Comparison of ENCODE assay signal across 9 cellular contexts in genomic region chr3:175672119-175672689, GRCh38.
A peak's percentile ranks its signal among the peaks of the same experiment; 100 is the strongest.
DNase-seq lines count a peak whose midpoint lies in the region; ATAC-seq and TF ChIP-seq lines count a peak whose summit lies in the region.
"Had no signal": no experiment of that assay in that cellular context is flagged by ENCODE, and none has a peak within 500 bp of the region (broad histone marks: within the 10 kb centered on the region; RNA-seq: fewer than 3 reads in every experiment).

No MANE protein-coding gene starts in this region.

- H3K4me1 ChIP-seq in SJCRH30 = peaks cover 9% of the 10 kb centered on the region; the same call in 1 of the 2 replicates
- H3K4me1 ChIP-seq in sigmoid colon = no peaks in the 10 kb centered on the region
- no peaks in the 10 kb centered on the region for H3K4me1 ChIP-seq in upper lobe of left lung

- DNase-seq in ELR (ENCODE audit: low read depth) (peak; percentile 37), SJCRH30 (peak; percentile 15 to 63), glomerular visceral epithelial cell (ENCODE audit: extremely low spot score) (peak; percentile 8), sigmoid colon (no peak), activated gamma-delta T cell treated with Interleukin-2 at 50 U/mL for 16 hours (no peak), DMS79 (lab: John Stamatoyannopoulos, UW) (no peak), upper lobe of left lung (no peak)
- DNase-seq: NCI-H1930 had no signal

- 64 to 77% methylated on average over 6 of the region's 6 CpGs for WGBS in sigmoid colon, 2 donors
- WGBS in upper lobe of left lung, 2 donors = 41 to 62% methylated on average over 6 of the region's 6 CpGs

- intact Hi-C loops in sigmoid colon (cut with DNase I) = no loop called here

- H3K9me3 ChIP-seq in SJCRH30 (replicated peaks) (no peaks in the 10 kb centered on the region; the same call in 1 of the 2 replicates), sigmoid colon (no peaks in the 10 kb centered on the region), upper lobe of left lung (no peaks in the 10 kb centered on the region)

- H3K27me3 ChIP-seq in SJCRH30 (no peaks in the 10 kb centered on the region), sigmoid colon (no peaks in the 10 kb centered on the region), upper lobe of left lung (no peaks in the 10 kb centered on the region)

- no peak for TF ChIP-seq CTCF in sigmoid colon (IDR thresholded peaks at IDR 0.05)
- TF ChIP-seq CTCF in upper lobe of left lung (IDR thresholded peaks at IDR 0.05) = no peak

- H3K27ac ChIP-seq in SJCRH30 = peak overlapping the region; percentile 58
- no peak overlapping the region for H3K27ac ChIP-seq in sigmoid colon
- H3K27ac ChIP-seq in upper lobe of left lung = no peak overlapping the region

- H3K4me3 ChIP-seq in SJCRH30 (peak overlapping the region; percentile 51), sigmoid colon (peak overlapping the region in 3 of 4 donors; percentile 7 to 24 (median 24)), upper lobe of left lung (peak overlapping the region in 2 of 4 donors; percentile 19 to 25)

- TF ChIP-seq POLR2A in sigmoid colon (IDR thresholded peaks at IDR 0.05) (no peak), upper lobe of left lung (IDR thresholded peaks at IDR 0.05) (no peak)

- TF ChIP-seq EP300 in sigmoid colon (IDR thresholded peaks at IDR 0.05) (no peak), upper lobe of left lung (IDR thresholded peaks at IDR 0.05) (no peak)

- H3K36me3 ChIP-seq in SJCRH30 = no peaks in the 10 kb centered on the region
- no peaks in the 10 kb centered on the region for H3K36me3 ChIP-seq in sigmoid colon
- H3K36me3 ChIP-seq in upper lobe of left lung = no peaks in the 10 kb centered on the region

- ATAC-seq in HG03378 (IDR thresholded peaks at IDR 0.05; ENCODE audit: unreplicated experiment) = no peak
- ATAC-seq in upper lobe of left lung (ENCODE audit: low FRiP score in 2 of 2) = no peak

Comparison
In these comparisons a context has a peak if more than half of its experiments do, and no peak if none do; other contexts are left out.
1. DNase-seq: peak in ELR (single experiment), SJCRH30 (2 of 2) and glomerular visceral epithelial cell (single experiment); none in sigmoid colon (single experiment), activated gamma-delta T cell treated with Interleukin-2 at 50 U/mL for 16 hours (single experiment), DMS79 (single experiment) and upper lobe of left lung (0 of 2).